Comparison of ENCODE assay signal across 1 cellular context in genomic region chr6:25962368-25963127, GRCh38.
TF ChIP-seq lines count a peak whose summit lies in the region.

Gene TRIM38, plus strand, starts transcription at chr6:25962802. Its CDS starts 3,721 bp downstream, at chr6:25966523.

TF ChIP-seq in HEK293, 187 proteins besides CTCF, POLR2A, EP300 and RAD21 (continued from another document and continues in another):
- no peak for TF ChIP-seq ZNF580 (tag by site-specific recombination; IDR thresholded peaks at IDR 0.05)
- TF ChIP-seq ZNF473 (tag by site-specific recombination; IDR thresholded peaks at IDR 0.05): no peak
- TF ChIP-seq ZNF274 (IDR thresholded peaks at IDR 0.05; ENCODE audit: low read length): no peak
- no peak for TF ChIP-seq ZNF274 (tag by site-specific recombination; IDR thresholded peaks at IDR 0.05; ENCODE audit: borderline replicate concordance)
- TF ChIP-seq ZNF24 (tag by site-specific recombination; IDR thresholded peaks at IDR 0.05): no peak
- TF ChIP-seq ZNF248 (tag by site-specific recombination; IDR thresholded peaks at IDR 0.05): no peak
- TF ChIP-seq ZNF174 (tag by site-specific recombination; IDR thresholded peaks at IDR 0.05): no peak
- TF ChIP-seq ZNF112 (tag by site-specific recombination; IDR thresholded peaks at IDR 0.05): no peak
- TF ChIP-seq ZNF701 (tag by site-specific recombination; IDR thresholded peaks at IDR 0.05): no peak
- peak; percentile 79; the same call in 1 of the 2 replicates for TF ChIP-seq IKZF3 (tag by site-specific recombination; IDR thresholded peaks at IDR 0.05)
- TF ChIP-seq ZNF677 (tag by site-specific recombination; IDR thresholded peaks at IDR 0.05): no peak
- TF ChIP-seq ZNF169 (tag by site-specific recombination; IDR thresholded peaks at IDR 0.05): no peak
- TF ChIP-seq ZBTB10 (tag by site-specific recombination; IDR thresholded peaks at IDR 0.05): no peak
- TF ChIP-seq KLF16 (tag by site-specific recombination; IDR thresholded peaks at IDR 0.05): no peak
- no peak for TF ChIP-seq ZNF670 (tag by site-specific recombination; IDR thresholded peaks at IDR 0.05; ENCODE audit: low read depth)
- TF ChIP-seq ZNF202 (tag by site-specific recombination; IDR thresholded peaks at IDR 0.05; ENCODE audit: borderline replicate concordance): no peak
- TF ChIP-seq ZBTB48 (tag by site-specific recombination; IDR thresholded peaks at IDR 0.05): no peak
- no peak for TF ChIP-seq ZNF561 (tag by site-specific recombination; IDR thresholded peaks at IDR 0.05; ENCODE audit: borderline replicate concordance)
- TF ChIP-seq ZNF555 (tag by site-specific recombination; conservative IDR thresholded peaks at IDR 0.05): no peak
- peak; percentile 48; the same call in 1 of the 2 replicates for TF ChIP-seq ZNF398 (tag by site-specific recombination; IDR thresholded peaks at IDR 0.05)
- TF ChIP-seq KLF9 (tag by site-specific recombination; IDR thresholded peaks at IDR 0.05; ENCODE audit: low read depth): peak; percentile 59; the same call in 1 of the 2 replicates
- no peak for TF ChIP-seq YY2 (tag by site-specific recombination; IDR thresholded peaks at IDR 0.05)
- TF ChIP-seq ZNF529 (tag by site-specific recombination; IDR thresholded peaks at IDR 0.05; ENCODE audit: insufficient replicate concordance): no peak
- no peak for TF ChIP-seq ZNF280C (tag by site-specific recombination; IDR thresholded peaks at IDR 0.05)
- TF ChIP-seq ZNF585B (tag by site-specific recombination; IDR thresholded peaks at IDR 0.05): no peak
- no peak for TF ChIP-seq ELK4 (IDR thresholded peaks at IDR 0.05; ENCODE audit: borderline replicate concordance, low read depth, low read length)
- no peak for TF ChIP-seq ZIC2 (tag by site-specific recombination; IDR thresholded peaks at IDR 0.05)
- TF ChIP-seq ZEB2 (tag by site-specific recombination; IDR thresholded peaks at IDR 0.05): peak; percentile 73; the same call in 1 of the 2 replicates
- TF ChIP-seq ZNF133 (tag by site-specific recombination; IDR thresholded peaks at IDR 0.05): no peak
- TF ChIP-seq ZNF664 (tag by site-specific recombination; IDR thresholded peaks at IDR 0.05): no peak
- no peak for TF ChIP-seq HOXC10 (CRISPR knock-in tag; IDR thresholded peaks at IDR 0.05)
- TF ChIP-seq ZFHX2 (tag by site-specific recombination; conservative IDR thresholded peaks at IDR 0.05): no peak
- TF ChIP-seq ZBTB21 (tag by site-specific recombination; IDR thresholded peaks at IDR 0.05): peak; percentile 52
- TF ChIP-seq INSM2 (tag by site-specific recombination; IDR thresholded peaks at IDR 0.05): peak; percentile 22; the same call in 1 of the 2 replicates
- TF ChIP-seq GFI1B (tag by site-specific recombination; IDR thresholded peaks at IDR 0.05): peak; percentile 59
- no peak for TF ChIP-seq ZBTB49 (tag by site-specific recombination; IDR thresholded peaks at IDR 0.05; ENCODE audit: low read depth)
- TF ChIP-seq ZNF777 (tag by site-specific recombination; IDR thresholded peaks at IDR 0.05; ENCODE audit: borderline replicate concordance): no peak
- no peak; the same call in 1 of the 2 replicates for TF ChIP-seq ZBTB17 (tag by site-specific recombination; IDR thresholded peaks at IDR 0.05)
- TF ChIP-seq GLIS2 (tag by site-specific recombination; IDR thresholded peaks at IDR 0.05): no peak
- TF ChIP-seq FEZF1 (tag by site-specific recombination; IDR thresholded peaks at IDR 0.05): peak; percentile 30; the same call in 1 of the 2 replicates
- TF ChIP-seq WT1 (tag by site-specific recombination; IDR thresholded peaks at IDR 0.05): no peak; the same call in 1 of the 2 replicates
- peak; percentile 97 for TF ChIP-seq ZSCAN16 (tag by site-specific recombination; IDR thresholded peaks at IDR 0.05)
- TF ChIP-seq SETDB1 (IDR thresholded peaks at IDR 0.05; ENCODE audit: insufficient read length, low read length): peak; percentile 23
- TF ChIP-seq ZNF324 (tag by site-specific recombination; IDR thresholded peaks at IDR 0.05): no peak
- TF ChIP-seq ZNF280D (tag by site-specific recombination; IDR thresholded peaks at IDR 0.05): no peak
- no peak for TF ChIP-seq ZNF548 (tag by site-specific recombination; IDR thresholded peaks at IDR 0.05)
- peak; percentile 87 for TF ChIP-seq KLF1 (tag by site-specific recombination; IDR thresholded peaks at IDR 0.05)
- no peak for TF ChIP-seq ZNF175 (tag by site-specific recombination; IDR thresholded peaks at IDR 0.05)
- no peak for TF ChIP-seq ZNF148 (tag by site-specific recombination; IDR thresholded peaks at IDR 0.05; ENCODE audit: borderline replicate concordance)
